In genomic region chr16:30416624-30417298, GRCh38 we compare ENCODE assay signal across 1 cellular context.
TF ChIP-seq lines count a peak whose summit lies in the region.

No MANE protein-coding gene starts in this region.

TF ChIP-seq in HepG2, 621 proteins besides CTCF, POLR2A, EP300 and RAD21:
- TF ChIP-seq ZNF557 (CRISPR knock-in tag; IDR thresholded peaks at IDR 0.05): no peak
- peak; percentile 85 for TF ChIP-seq RBM22 (optimal IDR thresholded peaks at IDR 0.05; ENCODE audit: low read length)
- no peak for TF ChIP-seq ZZZ3 (CRISPR knock-in tag; IDR thresholded peaks at IDR 0.05; ENCODE audit: borderline replicate concordance)
TF ChIP-seq in HepG2: peak in this region for 1.
